In genomic region chr17:82215095-82215971, GRCh38 we compare ENCODE assay signal across 10 cellular contexts. TPM values are rescaled to one million over a fixed set of nuclear protein-coding genes. Genes with fewer than 3 reads are reported as not detected.
DNase-seq lines count a peak whose midpoint lies in the region; ATAC-seq and TF ChIP-seq lines count a peak whose summit lies in the region.
"Had no signal": no experiment of that assay in that cellular context is flagged by ENCODE, and none has a peak within 500 bp of the region (broad histone marks: within the 10 kb centered on the region; RNA-seq: fewer than 3 reads in every experiment).

No MANE protein-coding gene starts in this region.

- TF ChIP-seq CTCF in RWPE2 (IDR thresholded peaks at IDR 0.05; ENCODE audit: poor library complexity, severe bottlenecking), result no peak
- no peak for TF ChIP-seq CTCF in hepatocyte (IDR thresholded peaks at IDR 0.05; ENCODE audit: poor library complexity)
- no peak for TF ChIP-seq CTCF in upper lobe of right lung (IDR thresholded peaks at IDR 0.05)
- TF ChIP-seq CTCF in WTC11 (IDR thresholded peaks at IDR 0.05), result no peak

- H3K4me3 Mint-ChIP-seq in WTC11, result no peak overlapping the region

- H3K36me3 ChIP-seq in RWPE2 (ENCODE audit: low read depth) (no peaks in the 10 kb centered on the region), hepatocyte (replicated peaks; ENCODE audit: insufficient read depth, low read depth) (no peaks in the 10 kb centered on the region), upper lobe of right lung (no peaks in the 10 kb centered on the region)

- H3K4me2 ChIP-seq in hepatocyte, result no peak overlapping the region

- intact Hi-C loops in Right ventricle myocardium superior (cut with DNase I) (no loop called here), cardiac septum (cut with DNase I) (no loop called here), upper lobe of right lung (cut with DNase I) (no loop called here)

- H4K20me1 ChIP-seq in hepatocyte (ENCODE audit: insufficient read depth, poor library complexity, severe bottlenecking), result no peaks in the 10 kb centered on the region

- CTCF ChIA-PET in WTC11 (lab: Charles Lee), result interaction anchor here (1.0 to 1.4 kb wide), 2 partner anchors 21 to 195 kb away, joined by 3 to 4 read pairs; no protein-coding TSS in a partner anchor

- WGBS in hepatocyte (ENCODE audit: low lambda C conversion rate, missing lambda C conversion rate), result 73% methylated on average over 14 of the region's 25 CpGs

- peak; percentile 45 for DNase-seq in Right ventricle myocardium superior
- DNase-seq in cardiac septum (ENCODE audit: low spot score), result no peak
- DNase-seq in RWPE2 (ENCODE audit: low spot score), result peak; percentile 73
- peak; percentile 45 for DNase-seq in hepatocyte (ENCODE audit: low spot score)
- peak; percentile 64 for DNase-seq in upper lobe of right lung
- DNase-seq in WTC11 (ENCODE audit: low spot score), result no peak
- DNase-seq: left ventricle myocardium superior, SHP77 had no signal

- POLR2A ChIA-PET in WTC11 (lab: Charles Lee), result no interaction called here

- peaks cover 5% of the 10 kb centered on the region; the same call in 1 of the 2 replicates for H3K4me1 Mint-ChIP-seq in WTC11

- H3K9me3 ChIP-seq in RWPE2 (ENCODE audit: severe bottlenecking), result no peaks in the 10 kb centered on the region
- no peaks in the 10 kb centered on the region for H3K9me3 ChIP-seq in hepatocyte (ENCODE audit: low read depth)
- no peaks in the 10 kb centered on the region for H3K9me3 ChIP-seq in upper lobe of right lung

- ATAC-seq in Right ventricle myocardium superior (ENCODE audit: poor library complexity) (no peak), RWPE2 (ENCODE audit: low read depth) (no peak), upper lobe of right lung (no peak), HG03139 (IDR thresholded peaks at IDR 0.05; ENCODE audit: unreplicated experiment) (no peak), WTC11 (no peak), HG03135 (IDR thresholded peaks at IDR 0.05; ENCODE audit: unreplicated experiment) (no peak)
- ATAC-seq: left ventricle myocardium superior had no signal

- H3K27ac Mint-ChIP-seq in WTC11, result no peak overlapping the region

- no peak overlapping the region for H2AFZ ChIP-seq in hepatocyte

- H3K9me3 Mint-ChIP-seq in WTC11, result no peaks in the 10 kb centered on the region; the same call in 1 of the 2 replicates

- H3K9me2 ChIP-seq in hepatocyte (replicated peaks; ENCODE audit: insufficient read depth), result no peaks in the 10 kb centered on the region

- H3K27ac ChIP-seq in RWPE2 (ENCODE audit: poor library complexity, severe bottlenecking) (peak overlapping the region; percentile 98), hepatocyte (no peak overlapping the region), upper lobe of right lung (peak overlapping the region; percentile 89)

- peaks cover 24% of the 10 kb centered on the region for H3K27me3 Mint-ChIP-seq in WTC11 (ENCODE audit: low read depth)

- H3K27me3 ChIP-seq in RWPE2 (ENCODE audit: insufficient read depth, poor library complexity, severe bottlenecking), result no peaks in the 10 kb centered on the region
- H3K27me3 ChIP-seq in hepatocyte, result no peaks in the 10 kb centered on the region
- no peaks in the 10 kb centered on the region for H3K27me3 ChIP-seq in upper lobe of right lung

- H3K4me1 ChIP-seq in RWPE2 (ENCODE audit: insufficient read depth, poor library complexity, severe bottlenecking), result peaks cover 32% of the 10 kb centered on the region
- peaks cover 7% of the 10 kb centered on the region for H3K4me1 ChIP-seq in hepatocyte (ENCODE audit: insufficient read depth)
- H3K4me1 ChIP-seq in upper lobe of right lung, result peaks cover 47% of the 10 kb centered on the region

- peaks cover 9% of the 10 kb centered on the region for H3K79me2 ChIP-seq in hepatocyte

- H3K36me3 Mint-ChIP-seq in WTC11, result no peaks in the 10 kb centered on the region

- H3K4me3 ChIP-seq in RWPE2 (ENCODE audit: severe bottlenecking), result no peak overlapping the region
- H3K4me3 ChIP-seq in hepatocyte, result no peak overlapping the region
- no peak overlapping the region for H3K4me3 ChIP-seq in upper lobe of right lung

TF ChIP-seq in WTC11, 78 proteins besides CTCF, POLR2A, EP300 and RAD21:
- no peak for TF ChIP-seq NR3C1 (CRISPR knock-in tag; conservative IDR thresholded peaks at IDR 0.05; ENCODE audit: low read depth)
- TF ChIP-seq, protein P1, sequence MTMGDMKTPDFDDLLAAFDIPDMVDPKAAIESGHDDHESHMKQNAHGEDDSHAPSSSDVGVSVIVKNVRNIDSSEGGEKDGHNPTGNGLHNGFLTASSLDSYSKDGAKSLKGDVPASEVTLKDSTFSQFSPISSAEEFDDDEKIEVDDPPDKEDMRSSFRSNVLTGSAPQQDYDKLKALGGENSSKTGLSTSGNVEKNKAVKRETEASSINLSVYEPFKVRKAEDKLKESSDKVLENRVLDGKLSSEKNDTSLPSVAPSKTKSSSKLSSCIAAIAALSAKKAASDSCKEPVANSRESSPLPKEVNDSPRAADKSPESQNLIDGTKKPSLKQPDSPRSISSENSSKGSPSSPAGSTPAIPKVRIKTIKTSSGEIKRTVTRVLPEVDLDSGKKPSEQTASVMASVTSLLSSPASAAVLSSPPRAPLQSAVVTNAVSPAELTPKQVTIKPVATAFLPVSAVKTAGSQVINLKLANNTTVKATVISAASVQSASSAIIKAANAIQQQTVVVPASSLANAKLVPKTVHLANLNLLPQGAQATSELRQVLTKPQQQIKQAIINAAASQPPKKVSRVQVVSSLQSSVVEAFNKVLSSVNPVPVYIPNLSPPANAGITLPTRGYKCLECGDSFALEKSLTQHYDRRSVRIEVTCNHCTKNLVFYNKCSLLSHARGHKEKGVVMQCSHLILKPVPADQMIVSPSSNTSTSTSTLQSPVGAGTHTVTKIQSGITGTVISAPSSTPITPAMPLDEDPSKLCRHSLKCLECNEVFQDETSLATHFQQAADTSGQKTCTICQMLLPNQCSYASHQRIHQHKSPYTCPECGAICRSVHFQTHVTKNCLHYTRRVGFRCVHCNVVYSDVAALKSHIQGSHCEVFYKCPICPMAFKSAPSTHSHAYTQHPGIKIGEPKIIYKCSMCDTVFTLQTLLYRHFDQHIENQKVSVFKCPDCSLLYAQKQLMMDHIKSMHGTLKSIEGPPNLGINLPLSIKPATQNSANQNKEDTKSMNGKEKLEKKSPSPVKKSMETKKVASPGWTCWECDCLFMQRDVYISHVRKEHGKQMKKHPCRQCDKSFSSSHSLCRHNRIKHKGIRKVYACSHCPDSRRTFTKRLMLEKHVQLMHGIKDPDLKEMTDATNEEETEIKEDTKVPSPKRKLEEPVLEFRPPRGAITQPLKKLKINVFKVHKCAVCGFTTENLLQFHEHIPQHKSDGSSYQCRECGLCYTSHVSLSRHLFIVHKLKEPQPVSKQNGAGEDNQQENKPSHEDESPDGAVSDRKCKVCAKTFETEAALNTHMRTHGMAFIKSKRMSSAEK (CRISPR knock-in tag; IDR thresholded peaks at IDR 0.05; ENCODE audit: borderline replicate concordance), result no peak

RNA-seq across cellular contexts. Expression of gene CCDC57, which starts 2.7 kb away (rescaled TPM):
- total RNA-seq in Right ventricle myocardium superior (8.6 TPM), cardiac septum (10.6 TPM), hepatocyte (10.0 and 15.7 TPM in 2 replicates), upper lobe of right lung (50.5 TPM), WTC11 (2021) (15.1 to 20.0 TPM (median 16.9 TPM) in 3 replicates)
- polyA plus RNA-seq in hepatocyte, result 29.8 and 49.5 TPM in 2 replicates

RNA-seq across cellular contexts. Expression of gene SLC16A3, which starts 13.5 kb away (rescaled TPM):
- total RNA-seq in Right ventricle myocardium superior, result 10.0 TPM
- 20.7 TPM for total RNA-seq in cardiac septum
- total RNA-seq in hepatocyte, result 240 and 290 TPM in 2 replicates
- polyA plus RNA-seq in hepatocyte, result 114 and 125 TPM in 2 replicates
- total RNA-seq in upper lobe of right lung, result 77.5 TPM
- total RNA-seq in WTC11 (2021), result 28.7 to 65.3 TPM (median 58.5 TPM) in 3 replicates

RNA-seq across cellular contexts. Expression of gene CSNK1D, which starts 58.2 kb away (rescaled TPM):
- total RNA-seq in Right ventricle myocardium superior (54.4 TPM), cardiac septum (80.9 TPM), hepatocyte (55.7 and 72.5 TPM in 2 replicates), upper lobe of right lung (150 TPM), WTC11 (2021) (101 to 111 TPM (median 107 TPM) in 3 replicates)
- 152 and 193 TPM in 2 replicates for polyA plus RNA-seq in hepatocyte

Comparison
In these comparisons a context has a peak if more than half of its experiments do, and no peak if none do; other contexts are left out.
1. DNase-seq: peak in Right ventricle myocardium superior (single experiment), RWPE2 (single experiment), hepatocyte (single experiment) and upper lobe of right lung (single experiment); none in cardiac septum (single experiment) and WTC11 (single experiment).